1 cellular context compared by ENCODE assay signal in genomic region chr16:89917773-89918452, GRCh38.
TF ChIP-seq lines count a peak whose summit lies in the region.

No MANE protein-coding gene starts in this region.

TF ChIP-seq in K562, 482 proteins besides CTCF, POLR2A, EP300 and RAD21 (continues in another document):
- no peak for TF ChIP-seq E4F1 (CRISPR knock-in tag; IDR thresholded peaks at IDR 0.05; ENCODE audit: borderline replicate concordance)
- TF ChIP-seq ZBTB17 (CRISPR knock-in tag; IDR thresholded peaks at IDR 0.05) = no peak
- TF ChIP-seq, protein P1, sequence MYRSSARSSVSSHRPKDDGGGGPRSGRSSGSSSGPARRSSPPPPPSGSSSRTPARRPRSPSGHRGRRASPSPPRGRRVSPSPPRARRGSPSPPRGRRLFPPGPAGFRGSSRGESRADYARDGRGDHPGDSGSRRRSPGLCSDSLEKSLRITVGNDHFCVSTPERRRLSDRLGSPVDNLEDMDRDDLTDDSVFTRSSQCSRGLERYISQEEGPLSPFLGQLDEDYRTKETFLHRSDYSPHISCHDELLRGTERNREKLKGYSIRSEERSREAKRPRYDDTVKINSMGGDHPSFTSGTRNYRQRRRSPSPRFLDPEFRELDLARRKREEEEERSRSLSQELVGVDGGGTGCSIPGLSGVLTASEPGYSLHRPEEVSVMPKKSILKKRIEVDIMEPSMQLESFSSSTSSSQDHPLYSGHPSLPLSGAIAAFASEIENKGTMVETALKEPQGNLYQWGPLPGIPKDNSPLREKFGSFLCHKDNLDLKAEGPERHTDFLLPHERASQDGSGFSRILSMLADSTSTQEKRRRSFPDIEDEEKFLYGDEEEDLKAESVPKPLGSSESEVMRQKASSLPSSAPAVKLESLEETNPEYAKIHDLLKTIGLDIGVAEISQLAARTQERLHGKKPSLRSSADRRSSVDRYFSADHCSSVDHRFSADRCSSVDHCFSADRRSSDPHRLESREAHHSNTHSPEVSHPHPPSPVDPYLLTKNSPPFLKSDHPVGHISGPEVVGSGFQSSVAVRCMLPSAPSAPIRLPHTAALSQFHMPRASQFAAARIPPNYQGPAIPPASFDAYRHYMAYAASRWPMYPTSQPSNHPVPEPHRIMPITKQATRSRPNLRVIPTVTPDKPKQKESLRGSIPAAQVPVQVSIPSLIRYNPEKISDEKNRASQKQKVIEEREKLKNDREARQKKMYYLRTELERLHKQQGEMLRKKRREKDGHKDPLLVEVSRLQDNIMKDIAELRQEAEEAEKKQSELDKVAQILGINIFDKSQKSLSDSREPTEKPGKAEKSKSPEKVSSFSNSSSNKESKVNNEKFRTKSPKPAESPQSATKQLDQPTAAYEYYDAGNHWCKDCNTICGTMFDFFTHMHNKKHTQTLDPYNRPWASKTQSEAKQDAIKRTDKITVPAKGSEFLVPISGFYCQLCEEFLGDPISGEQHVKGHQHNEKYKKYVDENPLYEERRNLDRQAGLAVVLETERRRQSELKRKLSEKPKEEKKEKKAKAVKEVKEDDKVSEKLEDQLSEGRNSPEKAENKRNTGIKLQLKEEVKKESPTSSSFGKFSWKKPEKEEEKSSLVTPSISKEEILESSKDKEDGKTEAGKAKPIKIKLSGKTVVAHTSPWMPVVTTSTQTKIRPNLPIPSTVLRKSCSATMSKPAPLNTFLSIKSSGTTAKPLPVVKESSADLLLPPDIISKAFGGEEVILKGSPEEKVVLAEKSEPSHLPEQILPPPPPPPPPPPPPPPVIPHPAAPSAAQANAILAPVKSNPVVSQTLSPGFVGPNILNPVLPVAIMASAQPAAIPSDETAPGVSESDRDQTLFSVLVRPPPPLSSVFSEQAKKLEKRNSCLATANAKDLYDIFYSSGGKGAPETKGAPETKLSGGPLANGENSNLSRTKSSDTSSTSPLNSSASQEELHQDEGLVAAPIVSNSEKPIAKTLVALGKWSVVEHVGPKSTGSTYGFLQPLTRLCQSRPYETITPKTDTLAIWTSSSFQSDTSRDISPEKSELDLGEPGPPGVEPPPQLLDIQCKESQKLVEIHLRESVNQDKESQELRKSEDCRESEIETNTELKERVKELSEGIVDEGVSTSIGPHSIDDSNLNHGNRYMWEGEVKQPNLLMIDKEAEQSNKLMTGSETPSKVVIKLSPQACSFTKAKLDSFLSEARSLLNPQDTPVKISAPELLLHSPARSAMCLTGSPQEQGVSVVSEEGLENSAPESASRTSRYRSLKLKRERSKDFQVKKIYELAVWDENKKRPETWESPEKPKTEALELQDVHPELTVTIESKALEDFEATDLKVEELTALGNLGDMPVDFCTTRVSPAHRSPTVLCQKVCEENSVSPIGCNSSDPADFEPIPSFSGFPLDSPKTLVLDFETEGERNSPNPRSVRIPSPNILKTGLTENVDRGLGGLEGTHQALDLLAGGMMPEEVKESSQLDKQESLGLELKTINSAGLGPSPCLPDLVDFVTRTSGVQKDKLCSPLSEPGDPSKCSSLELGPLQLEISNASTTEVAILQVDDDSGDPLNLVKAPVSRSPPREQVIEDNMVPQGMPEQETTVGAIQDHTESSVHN (IDR thresholded peaks at IDR 0.05; ENCODE audit: borderline replicate concordance in 1 of 2, low read depth in 1 of 2) = no peak
- peak; percentile 26; the same call in 1 of the 2 replicates for TF ChIP-seq CREB3L1 (IDR thresholded peaks at IDR 0.05; ENCODE audit: borderline replicate concordance, low read depth)
- peak; percentile 56 to 84 for TF ChIP-seq MNT (conservative IDR thresholded peaks at IDR 0.05)
- TF ChIP-seq STAT5B (CRISPR knock-in tag; IDR thresholded peaks at IDR 0.05) = no peak
- TF ChIP-seq ZFX (CRISPR knock-in tag; IDR thresholded peaks at IDR 0.05) = peak; percentile 87
- TF ChIP-seq CCAR2 (IDR thresholded peaks at IDR 0.05; ENCODE audit: low read depth, low read length) = no peak
- TF ChIP-seq, protein P2, sequence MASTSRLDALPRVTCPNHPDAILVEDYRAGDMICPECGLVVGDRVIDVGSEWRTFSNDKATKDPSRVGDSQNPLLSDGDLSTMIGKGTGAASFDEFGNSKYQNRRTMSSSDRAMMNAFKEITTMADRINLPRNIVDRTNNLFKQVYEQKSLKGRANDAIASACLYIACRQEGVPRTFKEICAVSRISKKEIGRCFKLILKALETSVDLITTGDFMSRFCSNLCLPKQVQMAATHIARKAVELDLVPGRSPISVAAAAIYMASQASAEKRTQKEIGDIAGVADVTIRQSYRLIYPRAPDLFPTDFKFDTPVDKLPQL (IDR thresholded peaks at IDR 0.05; ENCODE audit: extremely low read depth, insufficient read length) = no peak
- TF ChIP-seq VEZF1 (CRISPR knock-in tag; IDR thresholded peaks at IDR 0.05) = no peak; the same call in 1 of the 2 replicates
- TF ChIP-seq RBFOX2 (IDR thresholded peaks at IDR 0.05; ENCODE audit: low read depth, low read length) = peak; percentile 75
- TF ChIP-seq ZNF445 (CRISPR knock-in tag; IDR thresholded peaks at IDR 0.05; ENCODE audit: low read depth) = no peak
- TF ChIP-seq BRD9 (IDR thresholded peaks at IDR 0.05; ENCODE audit: low read depth, partially characterized antibody) = no peak
- TF ChIP-seq ASH1L (IDR thresholded peaks at IDR 0.05; ENCODE audit: borderline replicate concordance, low read depth, partially characterized antibody) = no peak
- peak; percentile 96 for TF ChIP-seq MAX (CRISPR knock-in tag; IDR thresholded peaks at IDR 0.05)
- TF ChIP-seq ZNF354B (CRISPR knock-in tag; IDR thresholded peaks at IDR 0.05) = no peak
- TF ChIP-seq PRMT5 (CRISPR knock-in tag; IDR thresholded peaks at IDR 0.05) = no peak
- no peak for TF ChIP-seq ETS2 (tag; IDR thresholded peaks at IDR 0.05; ENCODE audit: borderline replicate concordance, poor library complexity, severe bottlenecking)
- peak; percentile 60; the same call in 1 of the 2 replicates for TF ChIP-seq TCF7L2 (IDR thresholded peaks at IDR 0.05; ENCODE audit: low read depth, low read length)
- TF ChIP-seq E2F3 (CRISPR knock-in tag; IDR thresholded peaks at IDR 0.05) = peak; percentile 64; the same call in 1 of the 2 replicates
- TF ChIP-seq USF1 (CRISPR knock-in tag; IDR thresholded peaks at IDR 0.05) = peak; percentile 75
- TF ChIP-seq, protein P3, sequence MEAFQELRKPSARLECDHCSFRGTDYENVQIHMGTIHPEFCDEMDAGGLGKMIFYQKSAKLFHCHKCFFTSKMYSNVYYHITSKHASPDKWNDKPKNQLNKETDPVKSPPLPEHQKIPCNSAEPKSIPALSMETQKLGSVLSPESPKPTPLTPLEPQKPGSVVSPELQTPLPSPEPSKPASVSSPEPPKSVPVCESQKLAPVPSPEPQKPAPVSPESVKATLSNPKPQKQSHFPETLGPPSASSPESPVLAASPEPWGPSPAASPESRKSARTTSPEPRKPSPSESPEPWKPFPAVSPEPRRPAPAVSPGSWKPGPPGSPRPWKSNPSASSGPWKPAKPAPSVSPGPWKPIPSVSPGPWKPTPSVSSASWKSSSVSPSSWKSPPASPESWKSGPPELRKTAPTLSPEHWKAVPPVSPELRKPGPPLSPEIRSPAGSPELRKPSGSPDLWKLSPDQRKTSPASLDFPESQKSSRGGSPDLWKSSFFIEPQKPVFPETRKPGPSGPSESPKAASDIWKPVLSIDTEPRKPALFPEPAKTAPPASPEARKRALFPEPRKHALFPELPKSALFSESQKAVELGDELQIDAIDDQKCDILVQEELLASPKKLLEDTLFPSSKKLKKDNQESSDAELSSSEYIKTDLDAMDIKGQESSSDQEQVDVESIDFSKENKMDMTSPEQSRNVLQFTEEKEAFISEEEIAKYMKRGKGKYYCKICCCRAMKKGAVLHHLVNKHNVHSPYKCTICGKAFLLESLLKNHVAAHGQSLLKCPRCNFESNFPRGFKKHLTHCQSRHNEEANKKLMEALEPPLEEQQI (IDR thresholded peaks at IDR 0.05) = no peak
- no peak for TF ChIP-seq IRF9 (tag; IDR thresholded peaks at IDR 0.05)
- 0 out of 2 replicates have a peak, but pooled peaks have one; percentile 34 for TF ChIP-seq ZC3H4 (CRISPR knock-in tag; IDR thresholded peaks at IDR 0.05; ENCODE audit: borderline replicate concordance)
- TF ChIP-seq CBX3 (IDR thresholded peaks at IDR 0.05; ENCODE audit: borderline replicate concordance in 1 of 2, low read length in 2 of 2) = peak in 1 of 2 experiments; percentile 78; a peak in 1 of 3 replicates
- no peak for TF ChIP-seq SMARCE1 (IDR thresholded peaks at IDR 0.05)
- peak; percentile 79 for TF ChIP-seq BHLHE40 (IDR thresholded peaks at IDR 0.05; ENCODE audit: low read length)
- peak; percentile 30 for TF ChIP-seq RBM22 (IDR thresholded peaks at IDR 0.05; ENCODE audit: low read depth, low read length, poor library complexity, severe bottlenecking)
- no peak for TF ChIP-seq ILK (tag; IDR thresholded peaks at IDR 0.05; ENCODE audit: borderline replicate concordance, low read depth)
- TF ChIP-seq DMBX1 (CRISPR knock-in tag; IDR thresholded peaks at IDR 0.05; ENCODE audit: borderline replicate concordance) = no peak
- TF ChIP-seq, protein P4, sequence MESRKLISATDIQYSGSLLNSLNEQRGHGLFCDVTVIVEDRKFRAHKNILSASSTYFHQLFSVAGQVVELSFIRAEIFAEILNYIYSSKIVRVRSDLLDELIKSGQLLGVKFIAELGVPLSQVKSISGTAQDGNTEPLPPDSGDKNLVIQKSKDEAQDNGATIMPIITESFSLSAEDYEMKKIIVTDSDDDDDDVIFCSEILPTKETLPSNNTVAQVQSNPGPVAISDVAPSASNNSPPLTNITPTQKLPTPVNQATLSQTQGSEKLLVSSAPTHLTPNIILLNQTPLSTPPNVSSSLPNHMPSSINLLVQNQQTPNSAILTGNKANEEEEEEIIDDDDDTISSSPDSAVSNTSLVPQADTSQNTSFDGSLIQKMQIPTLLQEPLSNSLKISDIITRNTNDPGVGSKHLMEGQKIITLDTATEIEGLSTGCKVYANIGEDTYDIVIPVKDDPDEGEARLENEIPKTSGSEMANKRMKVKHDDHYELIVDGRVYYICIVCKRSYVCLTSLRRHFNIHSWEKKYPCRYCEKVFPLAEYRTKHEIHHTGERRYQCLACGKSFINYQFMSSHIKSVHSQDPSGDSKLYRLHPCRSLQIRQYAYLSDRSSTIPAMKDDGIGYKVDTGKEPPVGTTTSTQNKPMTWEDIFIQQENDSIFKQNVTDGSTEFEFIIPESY (CRISPR knock-in tag; IDR thresholded peaks at IDR 0.05) = peak; percentile 49
- peak in 1 of 2 experiments; percentile 15; a peak in 1 of 4 replicates for TF ChIP-seq FOXA3 (CRISPR knock-in tag; conservative IDR thresholded peaks at IDR 0.05 in 1 of 2, IDR thresholded peaks at IDR 0.05 in 1 of 2)
